ENCODE assay signal across 12 cellular contexts in genomic region chr5:132251220-132251725, GRCh38. TPM values are rescaled to one million over a fixed set of nuclear protein-coding genes. Genes with fewer than 3 reads are reported as not detected.
DNase-seq lines count a peak whose midpoint lies in the region; FAIRE-seq and TF ChIP-seq lines count a peak whose summit lies in the region.
"Had no signal": no experiment of that assay in that cellular context is flagged by ENCODE, and none has a peak within 500 bp of the region (broad histone marks: within the 10 kb centered on the region; RNA-seq: fewer than 3 reads in every experiment).

No MANE protein-coding gene starts in this region.

- no peak overlapping the region for H3K4me3 ChIP-seq in fibroblast of the aortic adventitia (ENCODE audit: low read depth, low read length)
- H3K4me3 ChIP-seq: skin epidermis had no signal

- TF ChIP-seq CTCF in fibroblast of the aortic adventitia (IDR thresholded peaks at IDR 0.05; ENCODE audit: insufficient read depth, low read length) (no peak), GM10248 (IDR thresholded peaks at IDR 0.05; ENCODE audit: control extremely low read depth, extremely low read depth, low read depth, missing control alignments) (no peak)

- peak; percentile 94 for FAIRE-seq in RCC 7860 (lab: Jason Lieb, UNC)

- CTCF ChIA-PET in GM10248 (lab: Yijun Ruan, JAX), result interaction anchor here (0.8 to 9.0 kb wide), 10 partner anchors 9 to 186 kb away, joined by 3 to 104 read pairs (median 3); no protein-coding TSS in a partner anchor

- POLR2A ChIA-PET in GM10248 (lab: Yijun Ruan, JAX), result no interaction called here

- DNase-seq in EL, result peak; percentile 28
- DNase-seq in RCC 7860 (ENCODE audit: low spot score), result peak; percentile 96
- peak; percentile 54 for DNase-seq in fibroblast of the aortic adventitia (ENCODE audit: low read depth)
- peak; percentile 47 for DNase-seq in renal cortical epithelial cell (ENCODE audit: low read depth)
- no peak for DNase-seq in SK-N-DZ (ENCODE audit: low spot score)
- no peak for DNase-seq in GM10248 (ENCODE audit: extremely low spot score)
- no peak for DNase-seq in 8988T
- DNase-seq in DMS53 (lab: John Stamatoyannopoulos, UW), result no peak
- DNase-seq: activated CD4-positive, alpha-beta T cell treated with anti-CD3 and anti-CD28 coated beads, Interleukin-2, amount 50 U/mL, for 4 hours; immature natural killer cell had no signal

RNA-seq across cellular contexts. Expression of gene PDLIM4, which starts 6.2 kb away (rescaled TPM):
- 37.3 and 41.8 TPM in 2 replicates for total RNA-seq in fibroblast of the aortic adventitia (ENCODE audit: low replicate concordance)
- 92.0 and 249 TPM in 2 replicates for total RNA-seq in renal cortical epithelial cell
- 32.8 and 35.3 TPM in 2 replicates for polyA plus RNA-seq in SK-N-DZ (2014; cell fraction: cytosol; rRNA removed)
- 25.6 and 37.1 TPM in 2 replicates for polyA plus RNA-seq in SK-N-DZ (2014; cell fraction: nucleus; rRNA removed)
- total RNA-seq: CD4-positive, alpha-beta T cell had no signal
- polyA plus RNA-seq: immature natural killer cell had no signal

RNA-seq across cellular contexts. Expression of gene P4HA2, which starts 23.6 kb away (rescaled TPM):
- total RNA-seq in fibroblast of the aortic adventitia (ENCODE audit: low replicate concordance) (104 and 293 TPM in 2 replicates), renal cortical epithelial cell (142 and 441 TPM in 2 replicates)
- polyA plus RNA-seq in SK-N-DZ (2014; cell fraction: cytosol; rRNA removed), result 6.1 and 6.4 TPM in 2 replicates
- 4.1 and 5.9 TPM in 2 replicates for polyA plus RNA-seq in SK-N-DZ (2014; cell fraction: nucleus; rRNA removed)
- total RNA-seq: CD4-positive, alpha-beta T cell had no signal

RNA-seq across cellular contexts. Expression of gene SLC22A4, which starts 42.9 kb away (rescaled TPM):
- total RNA-seq in fibroblast of the aortic adventitia (ENCODE audit: low replicate concordance), result 3.4 and 5.7 TPM in 2 replicates
- total RNA-seq in renal cortical epithelial cell, result 1.6 and 8.9 TPM in 2 replicates
- polyA plus RNA-seq in SK-N-DZ (2014; cell fraction: cytosol; rRNA removed), result 0.13 and 0.14 TPM in 2 replicates
- polyA plus RNA-seq in SK-N-DZ (2014; cell fraction: nucleus; rRNA removed), result 0.39 and 0.50 TPM in 2 replicates
- polyA plus RNA-seq: immature natural killer cell had no signal

Comparison
In these comparisons a context has a peak if more than half of its experiments do, and no peak if none do; other contexts are left out.
1. DNase-seq: peak in EL (single experiment), RCC 7860 (single experiment), fibroblast of the aortic adventitia (single experiment) and renal cortical epithelial cell (single experiment); none in SK-N-DZ (single experiment), GM10248 (single experiment), 8988T (single experiment) and DMS53 (single experiment).